8 cellular contexts compared by ENCODE assay signal in genomic region chr10:72133517-72133916, GRCh38. TPM values are rescaled to one million over a fixed set of nuclear protein-coding genes. Genes with fewer than 3 reads are reported as not detected.
DNase-seq lines count a peak whose midpoint lies in the region; ATAC-seq and TF ChIP-seq lines count a peak whose summit lies in the region.

No MANE protein-coding gene starts in this region.

- ATAC-seq in activated CD4-positive, alpha-beta T cell treated with anti-CD3 and anti-CD28 coated beads for 36 hours: no peak
- ATAC-seq in HG02840 (IDR thresholded peaks at IDR 0.05; ENCODE audit: low FRiP score, unreplicated experiment): peak; percentile 71
- ATAC-seq in SK-N-SH treated with all-trans-retinoic acid at 6 μM for 48 hours: peak; percentile 74
- ATAC-seq in naive thymus-derived CD8-positive, alpha-beta T cell: no peak

- intact Hi-C loops in activated CD4-positive, alpha-beta T cell treated with anti-CD3 and anti-CD28 coated beads for 36 hours (cut with DNase I, micrococcal nuclease): loop anchor here (2.0 to 10.0 kb wide), 3 partner anchors 89 to 203 kb away; no protein-coding TSS in a partner anchor

- CTCF ChIA-PET in activated CD4-positive, alpha-beta T cell treated with anti-CD3 and anti-CD28 coated beads for 36 hours (lab: Charles Lee): interaction anchor here (1.0 to 3.0 kb wide), 2 partner anchors 75 to 204 kb away, joined by 3 to 14 read pairs; no protein-coding TSS in a partner anchor

- peak overlapping the region; percentile 1 for H3K27ac Mint-ChIP-seq in activated CD4-positive, alpha-beta T cell treated with anti-CD3 and anti-CD28 coated beads for 36 hours
- peak overlapping the region; percentile 1 to 94 (median 90) for H3K27ac Mint-ChIP-seq in naive thymus-derived CD8-positive, alpha-beta T cell

- no peak for DNase-seq in activated CD4-positive, alpha-beta T cell treated with anti-CD3 and anti-CD28 coated beads for 36 hours
- no peak for DNase-seq in activated CD4-positive, alpha-beta T cell treated with anti-CD3 and anti-CD28 coated beads for 4 hours
- DNase-seq in naive thymus-derived CD8-positive, alpha-beta T cell: no peak
- DNase-seq in T-helper 1 cell (no peak), NCI-H2081 (lab: John Stamatoyannopoulos, UW) (no peak), DMS79 treated with DMSO at 0.1 percent for 48 hours (lab: John Stamatoyannopoulos, UW) (no peak)

- H3K9me3 Mint-ChIP-seq in activated CD4-positive, alpha-beta T cell treated with anti-CD3 and anti-CD28 coated beads for 36 hours (ENCODE audit: low read depth): peaks cover 3% of the 10 kb centered on the region
- H3K9me3 Mint-ChIP-seq in naive thymus-derived CD8-positive, alpha-beta T cell: no peaks in the 10 kb centered on the region

- peaks cover 23% of the 10 kb centered on the region for H3K36me3 Mint-ChIP-seq in activated CD4-positive, alpha-beta T cell treated with anti-CD3 and anti-CD28 coated beads for 36 hours (ENCODE audit: low read depth)
- H3K36me3 Mint-ChIP-seq in naive thymus-derived CD8-positive, alpha-beta T cell: peaks cover 0 to 14% (median 9%) of the 10 kb centered on the region in 3 donors

- H3K4me1 Mint-ChIP-seq in activated CD4-positive, alpha-beta T cell treated with anti-CD3 and anti-CD28 coated beads for 36 hours: peaks cover 33% of the 10 kb centered on the region
- H3K4me1 Mint-ChIP-seq in naive thymus-derived CD8-positive, alpha-beta T cell: peaks cover 26 to 49% (median 37%) of the 10 kb centered on the region in 4 donors

- no peaks in the 10 kb centered on the region for H3K27me3 Mint-ChIP-seq in activated CD4-positive, alpha-beta T cell treated with anti-CD3 and anti-CD28 coated beads for 36 hours
- H3K27me3 Mint-ChIP-seq in naive thymus-derived CD8-positive, alpha-beta T cell: no peaks in the 10 kb centered on the region

- H3K4me3 Mint-ChIP-seq in activated CD4-positive, alpha-beta T cell treated with anti-CD3 and anti-CD28 coated beads for 36 hours: no peak overlapping the region
- peak overlapping the region in 3 of 10 donors; percentile 5 to 23 (median 8) for H3K4me3 Mint-ChIP-seq in naive thymus-derived CD8-positive, alpha-beta T cell

- POLR2A ChIA-PET in activated CD4-positive, alpha-beta T cell treated with anti-CD3 and anti-CD28 coated beads for 36 hours (lab: Charles Lee): no interaction called here
- POLR2A ChIA-PET in naive thymus-derived CD8-positive, alpha-beta T cell (lab: Charles Lee): interaction anchor here (0.8 to 2.3 kb wide), 3 partner anchors 50 to 82 kb away, joined by 3 to 7 read pairs (median 6); partner anchors contain the start of genes ANAPC16 and ASCC1

TF ChIP-seq in SK-N-SH treated with all-trans-retinoic acid at 6 μM for 48 hours, 23 proteins besides CTCF, POLR2A, EP300 and RAD21:
- no peak for TF ChIP-seq PATZ1 (CRISPR knock-in tag; IDR thresholded peaks at IDR 0.05; ENCODE audit: borderline replicate concordance)
- no peak for TF ChIP-seq OSR1 (CRISPR knock-in tag; IDR thresholded peaks at IDR 0.05)
- TF ChIP-seq ZC3H10 (CRISPR knock-in tag; IDR thresholded peaks at IDR 0.05): no peak
- no peak for TF ChIP-seq ZFP30 (CRISPR knock-in tag; IDR thresholded peaks at IDR 0.05)
- no peak for TF ChIP-seq RARB (CRISPR knock-in tag; IDR thresholded peaks at IDR 0.05)
- no peak for TF ChIP-seq ESRRG (CRISPR knock-in tag; IDR thresholded peaks at IDR 0.05)
- TF ChIP-seq SNAI2 (CRISPR knock-in tag; IDR thresholded peaks at IDR 0.05): no peak
- no peak for TF ChIP-seq POU6F1 (CRISPR knock-in tag; IDR thresholded peaks at IDR 0.05; ENCODE audit: borderline replicate concordance, low read depth)
- no peak for TF ChIP-seq CREB5 (CRISPR knock-in tag; IDR thresholded peaks at IDR 0.05; ENCODE audit: low read depth)
- no peak for TF ChIP-seq BACH2 (CRISPR knock-in tag; IDR thresholded peaks at IDR 0.05; ENCODE audit: borderline replicate concordance)

RNA-seq across cellular contexts. Expression of gene SPOCK2, which starts 45.2 kb away (rescaled TPM):
- total RNA-seq in activated CD4-positive, alpha-beta T cell treated with anti-CD3 and anti-CD28 coated beads for 36 hours: 100 to 1,000 TPM; 158 to 165 TPM
- total RNA-seq in naive thymus-derived CD8-positive, alpha-beta T cell: 100 to 1,000 TPM; 566 to 578 TPM
- polyA plus RNA-seq in naive thymus-derived CD8-positive, alpha-beta T cell: 100 to 1,000 TPM; 177 to 292 (median 235) TPM

Comparison
In these comparisons a context has a peak if more than half of its experiments do, and no peak if none do; other contexts are left out.
1. ATAC-seq: peak in HG02840 (single experiment) and SK-N-SH treated with all-trans-retinoic acid at 6 μM for 48 hours (single experiment); none in activated CD4-positive, alpha-beta T cell treated with anti-CD3 and anti-CD28 coated beads for 36 hours (single experiment) and naive thymus-derived CD8-positive, alpha-beta T cell (0 of 2).